ENCODE assay signal across 23 cellular contexts in the genomic region with DNA sequence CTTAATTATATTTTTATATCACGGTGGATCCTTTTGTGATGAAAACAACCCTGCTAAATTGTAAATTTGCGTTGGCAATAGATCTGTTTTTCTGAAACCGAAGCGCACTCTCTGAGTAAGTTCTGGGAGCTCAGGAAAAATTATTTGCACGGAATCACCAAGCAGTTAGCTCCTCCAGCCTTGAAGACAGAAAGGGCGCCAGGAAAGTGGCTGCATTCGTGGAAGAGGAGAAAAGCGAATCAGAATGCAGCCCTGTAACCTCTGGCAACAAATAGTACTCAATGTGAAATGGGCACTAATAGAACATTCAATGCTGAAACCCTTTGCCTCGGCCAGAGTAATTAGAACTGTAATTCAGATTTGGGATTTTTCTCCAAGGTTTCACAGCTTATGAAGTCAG.
DNase-seq lines count a peak whose midpoint lies in the region; ATAC-seq and TF ChIP-seq lines count a peak whose summit lies in the region.
"Had no signal": no experiment of that assay in that cellular context is flagged by ENCODE, and none has a peak within 500 bp of the region (broad histone marks: within the 10 kb centered on the region; RNA-seq: fewer than 3 reads in every experiment).

No MANE protein-coding gene starts in this region.

- no peak for TF ChIP-seq EP300 in upper lobe of left lung (IDR thresholded peaks at IDR 0.05)

- DNase-seq in G401 (ENCODE audit: low spot score) (peak; percentile 22), head of caudate nucleus (peak in 26 of 42 donors; percentile 3 to 75 (median 37)), osteoblast (ENCODE audit: insufficient read length, low spot score, missing footprints) (no peak), T-helper 1 cell (no peak), upper lobe of left lung (no peak), NCI-H1436 treated with DMSO at 0.1 percent for 48 hours (lab: John Stamatoyannopoulos, UW) (no peak)
- DNase-seq: BE2C; Caco-2; CD4-positive, alpha-beta T cell; DMS153; GM23248; Karpas-422; MM.1S; NCI-H1092 treated with DMSO at 0.1 percent for 48 hours; NCI-H2081 treated with DMSO at 0.1 percent for 48 hours; NCI-H510A; NCI-H774; OCI-M1; SHP77 had no signal

- H4K20me1 ChIP-seq in osteoblast (ENCODE audit: insufficient read depth, low read length) = no peaks in the 10 kb centered on the region

- no peaks in the 10 kb centered on the region for H3K27me3 Mint-ChIP-seq in brain
- H3K27me3 Mint-ChIP-seq: IgD-negative memory B cell had no signal

- no peak overlapping the region for H3K4me3 Mint-ChIP-seq in brain
- H3K4me3 Mint-ChIP-seq: CD4-positive, alpha-beta T cell; IgD-negative memory B cell had no signal

- in situ Hi-C loops in G401 (cut with HindIII; ENCODE audit: low sequenced_read_pairs) = no loop called here

- ATAC-seq in upper lobe of left lung (ENCODE audit: low FRiP score in 2 of 2) = no peak
- ATAC-seq: GM12878, HCT116 had no signal

- no peaks in the 10 kb centered on the region for H3K27me3 ChIP-seq in osteoblast (ENCODE audit: insufficient read depth, low read length)
- peaks cover 0 to 2% (median 0%) of the 10 kb centered on the region in 4 donors for H3K27me3 ChIP-seq in upper lobe of left lung
- H3K27me3 ChIP-seq: BE2C had no signal

- H3K9me3 Mint-ChIP-seq in brain = no peaks in the 10 kb centered on the region

- H3K4me1 ChIP-seq in osteoblast (ENCODE audit: insufficient read depth, low read length) = no peaks in the 10 kb centered on the region
- H3K4me1 ChIP-seq in upper lobe of left lung = no peaks in the 10 kb centered on the region
- H3K4me1 ChIP-seq: Caco-2 had no signal

- peak overlapping the region; percentile 5 for H2AFZ ChIP-seq in osteoblast (ENCODE audit: low read length)
- H2AFZ ChIP-seq: GM23248 had no signal

- intact Hi-C loops in head of caudate nucleus (cut with DNase I) = no loop called here

- no peaks in the 10 kb centered on the region for H3K36me3 Mint-ChIP-seq in brain
- H3K36me3 Mint-ChIP-seq: IgD-negative memory B cell had no signal

- H3K79me2 ChIP-seq in osteoblast (ENCODE audit: insufficient read depth, low read length) = no peaks in the 10 kb centered on the region

- H3K9me3 ChIP-seq in osteoblast (ENCODE audit: low read depth, low read length) = no peaks in the 10 kb centered on the region
- H3K9me3 ChIP-seq in upper lobe of left lung = no peaks in the 10 kb centered on the region
- H3K9me3 ChIP-seq: BE2C, Caco-2 had no signal

- TF ChIP-seq CTCF in brain (conservative IDR thresholded peaks at IDR 0.05) (no peak), osteoblast (IDR thresholded peaks at IDR 0.05; ENCODE audit: extremely low read depth, low read depth, low read length) (no peak), upper lobe of left lung (IDR thresholded peaks at IDR 0.05) (no peak)

- TF ChIP-seq POLR2A in upper lobe of left lung (IDR thresholded peaks at IDR 0.05) = no peak

- peak overlapping the region; percentile 60 for H3K4me2 ChIP-seq in osteoblast (ENCODE audit: insufficient read depth, low read length)

- no peak overlapping the region for H3K27ac ChIP-seq in osteoblast (ENCODE audit: low read depth, low read length)
- no peak overlapping the region for H3K27ac ChIP-seq in upper lobe of left lung
- H3K27ac ChIP-seq: GM23248 had no signal

- peak overlapping the region in 3 of 5 experiments; percentile 41 to 79 (median 42) for H3K27ac Mint-ChIP-seq in brain
- H3K27ac Mint-ChIP-seq: CD4-positive, alpha-beta T cell; IgD-negative memory B cell had no signal

- no peak overlapping the region for H3K4me3 ChIP-seq in osteoblast (ENCODE audit: insufficient read depth, low read length)
- no peak overlapping the region for H3K4me3 ChIP-seq in upper lobe of left lung
- H3K4me3 ChIP-seq: GM12878, GM23248 had no signal

- H3K36me3 ChIP-seq in osteoblast (ENCODE audit: insufficient read depth, low read length) = no peaks in the 10 kb centered on the region
- no peaks in the 10 kb centered on the region for H3K36me3 ChIP-seq in upper lobe of left lung
- H3K36me3 ChIP-seq: BE2C had no signal

- 89 to 90% methylated on average over 9 of the region's 9 CpGs for WGBS in upper lobe of left lung, 2 donors

- peaks cover 31% of the 10 kb centered on the region for H3K4me1 Mint-ChIP-seq in brain
- H3K4me1 Mint-ChIP-seq: IgD-negative memory B cell had no signal

Comparison
In these comparisons a context has a peak if more than half of its experiments do, and no peak if none do; other contexts are left out.
1. DNase-seq: peak in G401 (single experiment) and head of caudate nucleus (26 of 42); none in osteoblast (single experiment), T-helper 1 cell (0 of 5), upper lobe of left lung (0 of 2) and NCI-H1436 treated with DMSO at 0.1 percent for 48 hours (single experiment).